In the genomic region with DNA sequence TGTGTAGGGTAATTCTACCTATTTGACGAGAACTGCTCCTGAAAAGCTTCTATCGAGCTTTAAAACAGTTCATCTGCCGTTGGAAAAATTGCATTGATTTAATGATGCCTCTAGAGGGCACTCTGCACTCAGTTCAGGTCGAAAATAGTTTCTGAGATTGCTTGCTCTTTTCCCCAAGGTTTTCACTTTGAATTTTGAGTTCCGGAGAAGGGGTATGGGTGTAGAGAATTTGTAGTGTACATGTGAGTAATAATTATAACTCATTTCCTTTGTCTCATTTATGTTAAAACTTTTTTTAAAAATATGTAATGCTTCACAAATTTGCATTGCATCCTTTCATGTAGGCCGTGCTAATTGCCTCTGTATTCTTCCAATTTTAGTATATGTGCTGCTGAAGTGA, we compare ENCODE assay signal across 8 cellular contexts. TPM values are rescaled to one million over a fixed set of nuclear protein-coding genes. Genes with fewer than 3 reads are reported as not detected.
DNase-seq lines count a peak whose midpoint lies in the region; ATAC-seq and TF ChIP-seq lines count a peak whose summit lies in the region.

No MANE protein-coding gene starts in this region.

- peaks cover 35 to 59% of the 10 kb centered on the region in 2 donors for H3K4me1 Mint-ChIP-seq in effector memory CD8-positive, alpha-beta T cell (ENCODE audit: low read depth in 2 of 2)
- peaks cover 4% of the 10 kb centered on the region for H3K4me1 Mint-ChIP-seq in nephron

- H3K36me3 Mint-ChIP-seq in effector memory CD8-positive, alpha-beta T cell (ENCODE audit: insufficient read depth): peaks cover 4% of the 10 kb centered on the region
- H3K36me3 Mint-ChIP-seq in nephron (ENCODE audit: low read depth): no peaks in the 10 kb centered on the region

- H3K27me3 Mint-ChIP-seq in effector memory CD8-positive, alpha-beta T cell: no peaks in the 10 kb centered on the region
- H3K27me3 Mint-ChIP-seq in nephron (ENCODE audit: low read depth): peaks cover 17% of the 10 kb centered on the region

- H3K9me3 Mint-ChIP-seq in effector memory CD8-positive, alpha-beta T cell: no peaks in the 10 kb centered on the region
- H3K9me3 Mint-ChIP-seq in nephron: no peaks in the 10 kb centered on the region

- peak overlapping the region in 1 of 2 donors; percentile 88 for H3K27ac Mint-ChIP-seq in effector memory CD8-positive, alpha-beta T cell
- no peak overlapping the region for H3K27ac Mint-ChIP-seq in nephron

- peak; percentile 11 for DNase-seq in stimulated activated CD4-positive, alpha-beta T cell treated with anti-CD3 and anti-CD28 coated beads, Interleukin-15, amount 100 ng/mL, for 24 hours
- DNase-seq in stimulated activated CD4-positive, alpha-beta T cell treated with anti-CD3 and anti-CD28 coated beads, Interleukin-12 subunit alpha, Interleukin-12 subunit beta, amount 100 ng/mL, for 4 hours: no peak
- DNase-seq in HT1080 (ENCODE audit: low read depth) (peak; percentile 27), SK-MEL-5 (ENCODE audit: low read depth, low spot score) (peak; percentile 54)
- no peak for DNase-seq in effector memory CD8-positive, alpha-beta T cell

- in situ Hi-C loops in SK-MEL-5 (cut with HindIII; ENCODE audit: low pct_unique_long_range_greater_than_20kb, low sequenced_read_pairs): no loop called here

- TF ChIP-seq CTCF in nephron (IDR thresholded peaks at IDR 0.05; ENCODE audit: unreplicated experiment in 3 of 3): peak; percentile 72 to 88 (median 82)

- ATAC-seq in effector memory CD8-positive, alpha-beta T cell (replicated peaks): no peak
- ATAC-seq in GM19452 (IDR thresholded peaks at IDR 0.05; ENCODE audit: unreplicated experiment) (no peak), GM21526 (IDR thresholded peaks at IDR 0.05; ENCODE audit: low FRiP score, unreplicated experiment) (no peak)

- peak overlapping the region; percentile 23 to 68 for H3K4me3 Mint-ChIP-seq in effector memory CD8-positive, alpha-beta T cell
- no peak overlapping the region for H3K4me3 Mint-ChIP-seq in nephron

RNA-seq across cellular contexts. Expression of gene TNIP3, which starts 28.4 kb away (rescaled TPM):
- total RNA-seq in HT1080 (2014; rRNA removed; shearing (Covaris generic)): 0.10 and 0.23 TPM in 2 replicates
- polyA plus RNA-seq in HT1080 (2015; cell fraction: cytosol; rRNA removed): 0.15 TPM in 1 of 2 replicates, not detected in the other
- polyA plus RNA-seq in HT1080 (2015; cell fraction: nucleus; rRNA removed): not detected in 2 replicates
- not detected in 2 replicates for total RNA-seq in SK-MEL-5 (2014; rRNA removed; shearing (Covaris generic))
- not detected in 2 replicates for polyA plus RNA-seq in SK-MEL-5 (2015; cell fraction: cytosol; rRNA removed)
- polyA plus RNA-seq in SK-MEL-5 (2015; cell fraction: nucleus; rRNA removed): not detected in 2 replicates

Comparison
In these comparisons a context has a peak if more than half of its experiments do, and no peak if none do; other contexts are left out.
1. DNase-seq: peak in stimulated activated CD4-positive, alpha-beta T cell treated with anti-CD3 and anti-CD28 coated beads, Interleukin-15, amount 100 ng/mL, for 24 hours (single experiment), HT1080 (single experiment) and SK-MEL-5 (single experiment); none in stimulated activated CD4-positive, alpha-beta T cell treated with anti-CD3 and anti-CD28 coated beads, Interleukin-12 subunit alpha, Interleukin-12 subunit beta, amount 100 ng/mL, for 4 hours (single experiment) and effector memory CD8-positive, alpha-beta T cell (0 of 3).
2. H3K4me3 Mint-ChIP-seq: peak in effector memory CD8-positive, alpha-beta T cell (2 of 2); none in nephron (0 of 3).